1 cellular context compared by ENCODE assay signal in the genomic region with DNA sequence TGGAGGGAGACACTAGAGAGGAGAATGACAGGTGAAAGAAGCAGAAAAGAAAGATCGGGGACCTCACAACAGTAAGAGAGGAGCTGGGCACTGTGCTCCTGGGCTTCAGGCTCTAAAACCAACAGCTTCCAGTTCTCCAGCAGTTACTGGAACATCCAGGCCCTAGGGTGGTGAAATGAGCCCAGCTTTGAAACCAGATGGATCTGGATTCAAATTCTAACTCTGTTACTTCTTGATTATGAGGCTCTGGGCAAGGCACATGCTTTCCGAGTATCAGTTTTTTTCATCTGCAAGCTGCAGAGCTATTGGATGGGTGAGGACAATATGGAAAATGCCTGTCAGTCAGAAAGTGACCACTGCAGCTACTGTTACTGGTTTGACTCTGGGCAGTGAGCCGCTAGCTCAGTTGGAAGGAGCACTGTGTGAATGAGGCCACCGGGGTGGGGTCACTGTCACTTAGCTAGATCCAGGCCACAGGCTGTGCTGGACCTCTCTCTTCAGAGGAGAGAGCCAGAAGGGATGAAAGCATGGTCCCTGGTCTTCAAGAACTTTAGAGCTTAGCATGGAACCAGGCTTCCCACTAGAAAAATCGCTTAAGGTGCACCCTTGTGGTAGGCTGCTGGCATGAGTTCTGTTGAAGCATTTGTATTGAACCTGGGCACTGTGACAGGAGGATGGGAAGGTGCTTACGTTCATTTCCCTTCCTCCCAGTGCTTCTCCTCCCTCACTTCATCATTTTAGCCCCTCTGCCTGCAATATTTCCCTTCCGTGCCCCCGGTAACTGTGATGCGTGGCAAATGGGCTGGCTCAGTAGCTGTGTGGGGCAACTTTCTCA.
TF ChIP-seq lines count a peak whose summit lies in the region.

No MANE protein-coding gene starts in this region.

TF ChIP-seq in K562, 482 proteins besides CTCF, POLR2A, EP300 and RAD21 (continued from another document):
- TF ChIP-seq, protein P1, sequence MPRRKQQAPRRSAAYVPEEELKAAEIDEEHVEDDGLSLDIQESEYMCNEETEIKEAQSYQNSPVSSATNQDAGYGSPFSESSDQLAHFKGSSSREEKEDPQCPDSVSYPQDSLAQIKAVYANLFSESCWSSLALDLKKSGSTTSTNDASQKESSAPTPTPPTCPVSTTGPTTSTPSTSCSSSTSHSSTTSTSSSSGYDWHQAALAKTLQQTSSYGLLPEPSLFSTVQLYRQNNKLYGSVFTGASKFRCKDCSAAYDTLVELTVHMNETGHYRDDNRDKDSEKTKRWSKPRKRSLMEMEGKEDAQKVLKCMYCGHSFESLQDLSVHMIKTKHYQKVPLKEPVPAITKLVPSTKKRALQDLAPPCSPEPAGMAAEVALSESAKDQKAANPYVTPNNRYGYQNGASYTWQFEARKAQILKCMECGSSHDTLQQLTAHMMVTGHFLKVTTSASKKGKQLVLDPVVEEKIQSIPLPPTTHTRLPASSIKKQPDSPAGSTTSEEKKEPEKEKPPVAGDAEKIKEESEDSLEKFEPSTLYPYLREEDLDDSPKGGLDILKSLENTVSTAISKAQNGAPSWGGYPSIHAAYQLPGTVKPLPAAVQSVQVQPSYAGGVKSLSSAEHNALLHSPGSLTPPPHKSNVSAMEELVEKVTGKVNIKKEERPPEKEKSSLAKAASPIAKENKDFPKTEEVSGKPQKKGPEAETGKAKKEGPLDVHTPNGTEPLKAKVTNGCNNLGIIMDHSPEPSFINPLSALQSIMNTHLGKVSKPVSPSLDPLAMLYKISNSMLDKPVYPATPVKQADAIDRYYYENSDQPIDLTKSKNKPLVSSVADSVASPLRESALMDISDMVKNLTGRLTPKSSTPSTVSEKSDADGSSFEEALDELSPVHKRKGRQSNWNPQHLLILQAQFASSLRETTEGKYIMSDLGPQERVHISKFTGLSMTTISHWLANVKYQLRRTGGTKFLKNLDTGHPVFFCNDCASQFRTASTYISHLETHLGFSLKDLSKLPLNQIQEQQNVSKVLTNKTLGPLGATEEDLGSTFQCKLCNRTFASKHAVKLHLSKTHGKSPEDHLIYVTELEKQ (CRISPR knock-in tag; IDR thresholded peaks at IDR 0.05): no peak
- TF ChIP-seq SMAD1 (IDR thresholded peaks at IDR 0.05; ENCODE audit: low read depth, low read length, partially characterized antibody): no peak
- 0 out of 2 replicates have a peak, but pooled peaks have one; percentile 21 for TF ChIP-seq ZC3H4 (CRISPR knock-in tag; IDR thresholded peaks at IDR 0.05; ENCODE audit: borderline replicate concordance)
- TF ChIP-seq PRMT5 (CRISPR knock-in tag; IDR thresholded peaks at IDR 0.05): no peak
- no peak for TF ChIP-seq HNRNPLL (IDR thresholded peaks at IDR 0.05; ENCODE audit: low read depth, low read length, poor library complexity, severe bottlenecking)
- no peak for TF ChIP-seq HEY1 (CRISPR knock-in tag; IDR thresholded peaks at IDR 0.05; ENCODE audit: borderline replicate concordance)
- TF ChIP-seq, protein P2, sequence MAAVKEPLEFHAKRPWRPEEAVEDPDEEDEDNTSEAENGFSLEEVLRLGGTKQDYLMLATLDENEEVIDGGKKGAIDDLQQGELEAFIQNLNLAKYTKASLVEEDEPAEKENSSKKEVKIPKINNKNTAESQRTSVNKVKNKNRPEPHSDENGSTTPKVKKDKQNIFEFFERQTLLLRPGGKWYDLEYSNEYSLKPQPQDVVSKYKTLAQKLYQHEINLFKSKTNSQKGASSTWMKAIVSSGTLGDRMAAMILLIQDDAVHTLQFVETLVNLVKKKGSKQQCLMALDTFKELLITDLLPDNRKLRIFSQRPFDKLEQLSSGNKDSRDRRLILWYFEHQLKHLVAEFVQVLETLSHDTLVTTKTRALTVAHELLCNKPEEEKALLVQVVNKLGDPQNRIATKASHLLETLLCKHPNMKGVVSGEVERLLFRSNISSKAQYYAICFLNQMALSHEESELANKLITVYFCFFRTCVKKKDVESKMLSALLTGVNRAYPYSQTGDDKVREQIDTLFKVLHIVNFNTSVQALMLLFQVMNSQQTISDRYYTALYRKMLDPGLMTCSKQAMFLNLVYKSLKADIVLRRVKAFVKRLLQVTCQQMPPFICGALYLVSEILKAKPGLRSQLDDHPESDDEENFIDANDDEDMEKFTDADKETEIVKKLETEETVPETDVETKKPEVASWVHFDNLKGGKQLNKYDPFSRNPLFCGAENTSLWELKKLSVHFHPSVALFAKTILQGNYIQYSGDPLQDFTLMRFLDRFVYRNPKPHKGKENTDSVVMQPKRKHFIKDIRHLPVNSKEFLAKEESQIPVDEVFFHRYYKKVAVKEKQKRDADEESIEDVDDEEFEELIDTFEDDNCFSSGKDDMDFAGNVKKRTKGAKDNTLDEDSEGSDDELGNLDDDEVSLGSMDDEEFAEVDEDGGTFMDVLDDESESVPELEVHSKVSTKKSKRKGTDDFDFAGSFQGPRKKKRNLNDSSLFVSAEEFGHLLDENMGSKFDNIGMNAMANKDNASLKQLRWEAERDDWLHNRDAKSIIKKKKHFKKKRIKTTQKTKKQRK (IDR thresholded peaks at IDR 0.05; ENCODE audit: borderline replicate concordance, low read depth, low read length): no peak
- TF ChIP-seq, protein P3, sequence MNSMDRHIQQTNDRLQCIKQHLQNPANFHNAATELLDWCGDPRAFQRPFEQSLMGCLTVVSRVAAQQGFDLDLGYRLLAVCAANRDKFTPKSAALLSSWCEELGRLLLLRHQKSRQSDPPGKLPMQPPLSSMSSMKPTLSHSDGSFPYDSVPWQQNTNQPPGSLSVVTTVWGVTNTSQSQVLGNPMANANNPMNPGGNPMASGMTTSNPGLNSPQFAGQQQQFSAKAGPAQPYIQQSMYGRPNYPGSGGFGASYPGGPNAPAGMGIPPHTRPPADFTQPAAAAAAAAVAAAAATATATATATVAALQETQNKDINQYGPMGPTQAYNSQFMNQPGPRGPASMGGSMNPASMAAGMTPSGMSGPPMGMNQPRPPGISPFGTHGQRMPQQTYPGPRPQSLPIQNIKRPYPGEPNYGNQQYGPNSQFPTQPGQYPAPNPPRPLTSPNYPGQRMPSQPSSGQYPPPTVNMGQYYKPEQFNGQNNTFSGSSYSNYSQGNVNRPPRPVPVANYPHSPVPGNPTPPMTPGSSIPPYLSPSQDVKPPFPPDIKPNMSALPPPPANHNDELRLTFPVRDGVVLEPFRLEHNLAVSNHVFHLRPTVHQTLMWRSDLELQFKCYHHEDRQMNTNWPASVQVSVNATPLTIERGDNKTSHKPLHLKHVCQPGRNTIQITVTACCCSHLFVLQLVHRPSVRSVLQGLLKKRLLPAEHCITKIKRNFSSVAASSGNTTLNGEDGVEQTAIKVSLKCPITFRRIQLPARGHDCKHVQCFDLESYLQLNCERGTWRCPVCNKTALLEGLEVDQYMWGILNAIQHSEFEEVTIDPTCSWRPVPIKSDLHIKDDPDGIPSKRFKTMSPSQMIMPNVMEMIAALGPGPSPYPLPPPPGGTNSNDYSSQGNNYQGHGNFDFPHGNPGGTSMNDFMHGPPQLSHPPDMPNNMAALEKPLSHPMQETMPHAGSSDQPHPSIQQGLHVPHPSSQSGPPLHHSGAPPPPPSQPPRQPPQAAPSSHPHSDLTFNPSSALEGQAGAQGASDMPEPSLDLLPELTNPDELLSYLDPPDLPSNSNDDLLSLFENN (IDR thresholded peaks at IDR 0.05; ENCODE audit: low read depth in 2 of 2, low read length in 2 of 2): no peak
- no peak for TF ChIP-seq ARHGAP35 (IDR thresholded peaks at IDR 0.05; ENCODE audit: partially characterized antibody)
- TF ChIP-seq CHCHD3 (CRISPR knock-in tag; IDR thresholded peaks at IDR 0.05): no peak
- TF ChIP-seq ZNF175 (CRISPR knock-in tag; IDR thresholded peaks at IDR 0.05; ENCODE audit: low read depth): 0 out of 2 replicates have a peak, but pooled peaks have one; percentile 48
- TF ChIP-seq ADNP (tag; IDR thresholded peaks at IDR 0.05): no peak
- TF ChIP-seq, protein P4, sequence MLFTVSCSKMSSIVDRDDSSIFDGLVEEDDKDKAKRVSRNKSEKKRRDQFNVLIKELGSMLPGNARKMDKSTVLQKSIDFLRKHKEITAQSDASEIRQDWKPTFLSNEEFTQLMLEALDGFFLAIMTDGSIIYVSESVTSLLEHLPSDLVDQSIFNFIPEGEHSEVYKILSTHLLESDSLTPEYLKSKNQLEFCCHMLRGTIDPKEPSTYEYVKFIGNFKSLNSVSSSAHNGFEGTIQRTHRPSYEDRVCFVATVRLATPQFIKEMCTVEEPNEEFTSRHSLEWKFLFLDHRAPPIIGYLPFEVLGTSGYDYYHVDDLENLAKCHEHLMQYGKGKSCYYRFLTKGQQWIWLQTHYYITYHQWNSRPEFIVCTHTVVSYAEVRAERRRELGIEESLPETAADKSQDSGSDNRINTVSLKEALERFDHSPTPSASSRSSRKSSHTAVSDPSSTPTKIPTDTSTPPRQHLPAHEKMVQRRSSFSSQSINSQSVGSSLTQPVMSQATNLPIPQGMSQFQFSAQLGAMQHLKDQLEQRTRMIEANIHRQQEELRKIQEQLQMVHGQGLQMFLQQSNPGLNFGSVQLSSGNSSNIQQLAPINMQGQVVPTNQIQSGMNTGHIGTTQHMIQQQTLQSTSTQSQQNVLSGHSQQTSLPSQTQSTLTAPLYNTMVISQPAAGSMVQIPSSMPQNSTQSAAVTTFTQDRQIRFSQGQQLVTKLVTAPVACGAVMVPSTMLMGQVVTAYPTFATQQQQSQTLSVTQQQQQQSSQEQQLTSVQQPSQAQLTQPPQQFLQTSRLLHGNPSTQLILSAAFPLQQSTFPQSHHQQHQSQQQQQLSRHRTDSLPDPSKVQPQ (CRISPR knock-in tag; IDR thresholded peaks at IDR 0.05; ENCODE audit: borderline replicate concordance): no peak
TF ChIP-seq in K562: peak in this region for 23.
